In genomic region chr6:30013296-30013922, GRCh38 we compare ENCODE assay signal across 8 cellular contexts. TPM values are rescaled to one million over a fixed set of nuclear protein-coding genes. Genes with fewer than 3 reads are reported as not detected.
DNase-seq lines count a peak whose midpoint lies in the region; ATAC-seq and TF ChIP-seq lines count a peak whose summit lies in the region.

No MANE protein-coding gene starts in this region.

- no peaks in the 10 kb centered on the region for H3K9me3 ChIP-seq in cardiac muscle cell (ENCODE audit: low read depth)

- TF ChIP-seq CTCF in cardiac muscle cell (IDR thresholded peaks at IDR 0.05; ENCODE audit: low read depth, low read length), result peak; percentile 85
- TF ChIP-seq CTCF in RWPE1 (conservative IDR thresholded peaks at IDR 0.05; ENCODE audit: low read depth), result peak; percentile 61
- peak; percentile 84 for TF ChIP-seq CTCF in cardiac fibroblast (IDR thresholded peaks at IDR 0.05; ENCODE audit: low read depth, low read length)

- no peak overlapping the region for H3K4me3 ChIP-seq in cardiac muscle cell
- no peak overlapping the region for H3K4me3 ChIP-seq in cardiac fibroblast (replicated peaks in 1 of 2; ENCODE audit: low read depth in 2 of 2, low read length in 2 of 2)

- DNase-seq in cardiac muscle cell (ENCODE audit: low read depth in 1 of 2, low spot score in 1 of 2) (peak; percentile 21 to 34), Right ventricle myocardium inferior (ENCODE audit: missing footprints) (no peak), RWPE1 (ENCODE audit: low spot score) (peak; percentile 11), cardiac fibroblast (ENCODE audit: low read depth in 2 of 2) (peak in 1 of 2 donors; percentile 12), medulla oblongata (ENCODE audit: extremely low spot score) (peak; percentile 15), KG1 (lab: John Stamatoyannopoulos, UW) (no peak), cerebellum (ENCODE audit: low spot score) (no peak)

- POLR2A ChIA-PET in RWPE1 (lab: Yijun Ruan, JAX; ENCODE audit: low non-redundant PET), result no interaction called here

- CTCF ChIA-PET in RWPE1 (lab: Yijun Ruan, JAX), result interaction anchor here (0.6 to 1.7 kb wide), 8 partner anchors 10 to 215 kb away, joined by 3 to 6 read pairs (median 4); no protein-coding TSS in a partner anchor

- ATAC-seq in Right ventricle myocardium inferior, result no peak
- no peak for ATAC-seq in GM18517 (IDR thresholded peaks at IDR 0.05; ENCODE audit: unreplicated experiment)

- no peaks in the 10 kb centered on the region for H3K36me3 ChIP-seq in cardiac muscle cell

- intact Hi-C loops in Right ventricle myocardium inferior (cut with DNase I), result loop anchor here (1.0 kb wide), 1 partner anchor 165 kb away; no protein-coding TSS in a partner anchor

- no peak overlapping the region for H3K27ac ChIP-seq in cardiac muscle cell
- H3K27ac ChIP-seq in RWPE1, result no peak overlapping the region

- H3K4me1 ChIP-seq in cardiac muscle cell (ENCODE audit: low read depth), result no peaks in the 10 kb centered on the region

- peaks cover 16% of the 10 kb centered on the region for H3K27me3 ChIP-seq in cardiac muscle cell

RNA-seq across cellular contexts. Expression of gene POLR1H, which starts 47.7 kb away (rescaled TPM):
- 22.0 and 22.4 TPM in 2 replicates for total RNA-seq in cardiac muscle cell
- 26.8 and 55.1 TPM in 2 replicates for polyA plus RNA-seq in cardiac muscle cell
- total RNA-seq in Right ventricle myocardium inferior, result 13.1 TPM
- 13.1 TPM for total RNA-seq in cerebellum

RNA-seq across cellular contexts. Expression of gene PPP1R11, which starts 53.6 kb away (rescaled TPM):
- total RNA-seq in cardiac muscle cell (30.0 and 38.3 TPM in 2 replicates), Right ventricle myocardium inferior (44.3 TPM), cerebellum (15.2 TPM)
- 47.7 and 63.7 TPM in 2 replicates for polyA plus RNA-seq in cardiac muscle cell

Comparison
In these comparisons a context has a peak if more than half of its experiments do, and no peak if none do; other contexts are left out.
1. DNase-seq: peak in cardiac muscle cell (2 of 2), RWPE1 (single experiment) and medulla oblongata (single experiment); none in Right ventricle myocardium inferior (single experiment), KG1 (single experiment) and cerebellum (single experiment).
2. Peak in every context shown above with its lines, with median percentiles within 50 percentile points of each other: CTCF ChIP-seq.